8 cellular contexts compared by ENCODE assay signal in the genomic region with DNA sequence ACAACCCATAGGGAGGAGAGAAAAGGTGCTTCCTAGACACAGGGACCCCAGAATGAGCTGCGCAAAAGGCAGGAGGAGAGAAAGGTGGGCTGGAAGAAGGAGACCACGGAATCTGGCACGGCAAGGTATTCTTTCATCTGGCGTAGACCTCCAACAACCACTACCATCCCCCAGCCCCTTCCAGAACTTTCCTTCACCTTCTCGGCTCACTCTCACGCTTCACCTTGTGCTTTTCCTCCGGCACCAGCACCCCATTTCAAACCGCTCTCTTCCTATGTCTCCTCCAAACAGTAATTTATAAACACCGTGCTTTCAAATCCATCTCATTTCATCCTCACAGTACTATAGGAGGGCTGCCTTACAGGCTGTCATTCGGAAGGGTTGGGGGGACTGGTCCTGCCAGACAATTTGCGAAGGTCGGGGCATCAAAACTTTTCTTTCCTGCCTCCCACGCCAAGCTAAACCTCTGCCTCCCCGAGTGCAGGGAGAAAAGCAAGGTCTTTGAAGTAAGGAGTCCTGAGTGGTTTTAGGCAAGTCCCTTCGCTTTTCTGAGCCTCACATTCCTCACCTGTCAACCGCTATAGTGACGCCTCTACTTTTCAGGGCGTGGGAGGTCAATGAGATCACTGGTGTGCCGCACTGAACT. TPM values are rescaled to one million over a fixed set of nuclear protein-coding genes. Genes with fewer than 3 reads are reported as not detected.
DNase-seq lines count a peak whose midpoint lies in the region; FAIRE-seq and TF ChIP-seq lines count a peak whose summit lies in the region.

No MANE protein-coding gene starts in this region.

- POLR2A ChIA-PET in endothelial cell of umbilical vein (lab: Charles Lee), result interaction anchor here (0.9 to 1.5 kb wide), 2 partner anchors 48 to 108 kb away, joined by 3 to 5 read pairs; partner anchors contain the start of gene ALG8

- H3K4me1 ChIP-seq in SJCRH30, result peaks cover 8% of the 10 kb centered on the region
- H3K4me1 ChIP-seq in endothelial cell of umbilical vein (ENCODE audit: control insufficient read depth, extremely low read depth, insufficient read depth, low read length), result peaks cover 32% of the 10 kb centered on the region

- intact Hi-C loops in endothelial cell of umbilical vein (cut with micrococcal nuclease), result loop anchor here (1.0 to 2.0 kb wide), 5 partner anchors 48 to 367 kb away; partner anchors contain the start of genes ALG8, GAB2, NDUFC2 and RSF1
- intact Hi-C loops in posterior vena cava (cut with DNase I), result no loop called here

- no peak overlapping the region for H3K27ac ChIP-seq in SJCRH30
- H3K27ac ChIP-seq in endothelial cell of umbilical vein (ENCODE audit: insufficient read depth, low read depth, low read length), result no peak overlapping the region

- no peak for TF ChIP-seq CTCF in GM12865 (IDR thresholded peaks at IDR 0.05; ENCODE audit: insufficient read depth, low read depth, low read length, missing control alignments)
- no peak for TF ChIP-seq CTCF in endothelial cell of umbilical vein (IDR thresholded peaks at IDR 0.05; ENCODE audit: extremely low read depth in 1 of 2, insufficient read depth in 1 of 2, low read depth in 1 of 2, low read length in 2 of 2)

- H4K20me1 ChIP-seq in endothelial cell of umbilical vein (replicated peaks; ENCODE audit: control insufficient read depth, extremely low read depth, insufficient read depth, low read length), result no peaks in the 10 kb centered on the region

- H3K4me2 ChIP-seq in endothelial cell of umbilical vein (ENCODE audit: insufficient read depth, low read length), result peak overlapping the region; percentile 88

- no peaks in the 10 kb centered on the region for H3K9me1 ChIP-seq in endothelial cell of umbilical vein (replicated peaks; ENCODE audit: control insufficient read depth, extremely low read depth, insufficient read depth, low read length)

- H3K36me3 ChIP-seq in SJCRH30 (no peaks in the 10 kb centered on the region), endothelial cell of umbilical vein (ENCODE audit: control insufficient read depth in 2 of 2, extremely low read depth in 1 of 2, insufficient read depth in 2 of 2, low read length in 2 of 2) (no peaks in the 10 kb centered on the region)

- H2AFZ ChIP-seq in endothelial cell of umbilical vein (ENCODE audit: low read depth, low read length), result peak overlapping the region; percentile 53

- BruUV-seq in endothelial cell of umbilical vein (replicated peaks; lab: Mats Ljungman, UMichigan), result TSS peak; percentile 34

- dilution Hi-C loops in endothelial cell of umbilical vein (cut with MboI; ENCODE audit: extremely low pct_ligation_motif_present, low sequenced_read_pairs), result no loop called here

- peaks cover 29% of the 10 kb centered on the region for H3K79me2 ChIP-seq in endothelial cell of umbilical vein (ENCODE audit: control insufficient read depth, insufficient read depth, low read length)

- no peak for TF ChIP-seq POLR2A in endothelial cell of umbilical vein (IDR thresholded peaks at IDR 0.05; ENCODE audit: low read depth, low read length)

- CTCF ChIA-PET in endothelial cell of umbilical vein (lab: Charles Lee), result interaction anchor here (1.2 to 3.0 kb wide), 3 partner anchors 10 to 377 kb away, joined by 3 to 15 read pairs (median 6); partner anchors contain the start of gene ALG8

- peak overlapping the region; percentile 56 for H3K9ac ChIP-seq in endothelial cell of umbilical vein (replicated peaks; ENCODE audit: extremely low read depth, insufficient read depth, low read length)

- DNase-seq in GM12865 (ENCODE audit: low read depth) (peak; percentile 47), SJCRH30 (no peak), endothelial cell of umbilical vein (ENCODE audit: low read depth, low spot score) (no peak), posterior vena cava (ENCODE audit: low spot score) (peak; percentile 45), globus pallidus (ENCODE audit: low spot score) (no peak), activated gamma-delta T cell (lab: John Stamatoyannopoulos, UW) (no peak), DMS153 (lab: John Stamatoyannopoulos, UW) (no peak)
- no peak for DNase-seq in activated effector memory CD4-positive, alpha-beta T cell treated with Interleukin-2 at 50 U/mL for 16 hours

- H3K4me3 ChIP-seq in GM12865 (ENCODE audit: low read depth, low read length), result peak overlapping the region; percentile 96
- peak overlapping the region; percentile 78 for H3K4me3 ChIP-seq in SJCRH30
- H3K4me3 ChIP-seq in endothelial cell of umbilical vein (replicated peaks in 1 of 3; ENCODE audit: insufficient read depth in 1 of 3, low read depth in 1 of 3, low read length in 3 of 3), result peak overlapping the region; percentile 68 to 81 (median 71)

- H3K27me3 ChIP-seq in SJCRH30 (no peaks in the 10 kb centered on the region), endothelial cell of umbilical vein (ENCODE audit: control insufficient read depth in 2 of 2, insufficient read depth in 2 of 2, low read length in 2 of 2) (no peaks in the 10 kb centered on the region)

- H3K9me3 ChIP-seq in SJCRH30 (replicated peaks) (no peaks in the 10 kb centered on the region), endothelial cell of umbilical vein (replicated peaks; ENCODE audit: control insufficient read depth, insufficient read depth, low read length) (no peaks in the 10 kb centered on the region)

- no peak for FAIRE-seq in endothelial cell of umbilical vein (lab: Jason Lieb, UNC)

TF ChIP-seq in endothelial cell of umbilical vein, 7 proteins besides CTCF, POLR2A, EP300 and RAD21:
- TF ChIP-seq POLR2AphosphoS5 (IDR thresholded peaks at IDR 0.05; ENCODE audit: insufficient read depth, low read depth, low read length) (no peak), EZH2 (IDR thresholded peaks at IDR 0.05; ENCODE audit: borderline replicate concordance, low read depth, low read length, severe bottlenecking) (no peak), JUN (IDR thresholded peaks at IDR 0.05; ENCODE audit: borderline replicate concordance, insufficient read depth, insufficient read length, low read depth) (no peak)
- TF ChIP-seq, protein P1, sequence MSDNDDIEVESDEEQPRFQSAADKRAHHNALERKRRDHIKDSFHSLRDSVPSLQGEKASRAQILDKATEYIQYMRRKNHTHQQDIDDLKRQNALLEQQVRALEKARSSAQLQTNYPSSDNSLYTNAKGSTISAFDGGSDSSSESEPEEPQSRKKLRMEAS (IDR thresholded peaks at IDR 0.05; ENCODE audit: insufficient read depth, insufficient read length), result no peak

RNA-seq across cellular contexts. Expression of gene KCTD21, which starts 0.9 kb away (rescaled TPM):
- total RNA-seq in SJCRH30 (2014; rRNA removed; shearing (Covaris generic)), result 2.2 TPM in 2 replicates
- 8.5 and 9.5 TPM in 2 replicates for total RNA-seq in endothelial cell of umbilical vein
- 11.9 and 16.0 TPM in 2 replicates for polyA plus RNA-seq in endothelial cell of umbilical vein
- 12.0 and 13.0 TPM in 2 replicates for polyA plus RNA-seq in endothelial cell of umbilical vein (2011; cell fraction: cytosol; rRNA removed)
- 7.3 and 8.5 TPM in 2 replicates for polyA plus RNA-seq in endothelial cell of umbilical vein (2011; cell fraction: nucleus; rRNA removed)
- 9.8 and 10.6 TPM in 2 replicates for polyA plus RNA-seq in endothelial cell of umbilical vein (2012)
- 32.9 and 37.1 TPM in 2 replicates for polyA minus RNA-seq in endothelial cell of umbilical vein
- 1.1 TPM for polyA minus RNA-seq in endothelial cell of umbilical vein (2011; cell fraction: cytosol; rRNA and poly(A)+ RNA removed)
- polyA minus RNA-seq in endothelial cell of umbilical vein (2011; cell fraction: nucleus; rRNA and poly(A)+ RNA removed), result 5.8 and 6.3 TPM in 2 replicates
- total RNA-seq in posterior vena cava, result 10 to 100 TPM; 10.2 to 10.5 TPM

RNA-seq across cellular contexts. Expression of gene USP35, which starts 1.2 kb away (rescaled TPM):
- total RNA-seq in SJCRH30 (2014; rRNA removed; shearing (Covaris generic)), result 3.0 and 5.1 TPM in 2 replicates
- total RNA-seq in endothelial cell of umbilical vein, result 10.3 and 12.4 TPM in 2 replicates
- 8.9 and 9.1 TPM in 2 replicates for polyA plus RNA-seq in endothelial cell of umbilical vein
- 4.4 and 6.4 TPM in 2 replicates for polyA plus RNA-seq in endothelial cell of umbilical vein (2011; cell fraction: cytosol; rRNA removed)
- 44.1 and 44.9 TPM in 2 replicates for polyA plus RNA-seq in endothelial cell of umbilical vein (2011; cell fraction: nucleus; rRNA removed)
- polyA plus RNA-seq in endothelial cell of umbilical vein (2012), result 7.5 and 11.9 TPM in 2 replicates
- 9.9 and 12.7 TPM in 2 replicates for polyA minus RNA-seq in endothelial cell of umbilical vein
- polyA minus RNA-seq in endothelial cell of umbilical vein (2011; cell fraction: cytosol; rRNA and poly(A)+ RNA removed), result 1.8 TPM
- 14.0 and 14.3 TPM in 2 replicates for polyA minus RNA-seq in endothelial cell of umbilical vein (2011; cell fraction: nucleus; rRNA and poly(A)+ RNA removed)
- 10 to 100 TPM; 12.8 to 14.1 TPM for total RNA-seq in posterior vena cava

RNA-seq across cellular contexts. Expression of gene ALG8, which starts 48.1 kb away (rescaled TPM):
- total RNA-seq in SJCRH30 (2014; rRNA removed; shearing (Covaris generic)), result 63.0 and 63.6 TPM in 2 replicates
- total RNA-seq in endothelial cell of umbilical vein (38.1 and 43.9 TPM in 2 replicates), posterior vena cava (10 to 100 TPM; 25.6 to 28.6 TPM)
- 35.2 and 48.2 TPM in 2 replicates for polyA plus RNA-seq in endothelial cell of umbilical vein
- 31.7 and 31.8 TPM in 2 replicates for polyA plus RNA-seq in endothelial cell of umbilical vein (2011; cell fraction: cytosol; rRNA removed)
- 37.9 and 48.0 TPM in 2 replicates for polyA plus RNA-seq in endothelial cell of umbilical vein (2011; cell fraction: nucleus; rRNA removed)
- polyA plus RNA-seq in endothelial cell of umbilical vein (2012), result 29.1 and 39.5 TPM in 2 replicates
- 65.5 and 68.3 TPM in 2 replicates for polyA minus RNA-seq in endothelial cell of umbilical vein
- 48.7 TPM for polyA minus RNA-seq in endothelial cell of umbilical vein (2011; cell fraction: cytosol; rRNA and poly(A)+ RNA removed)
- 25.1 and 46.2 TPM in 2 replicates for polyA minus RNA-seq in endothelial cell of umbilical vein (2011; cell fraction: nucleus; rRNA and poly(A)+ RNA removed)

Comparison
In these comparisons a context has a peak if more than half of its experiments do, and no peak if none do; other contexts are left out.
1. DNase-seq: peak in GM12865 (single experiment) and posterior vena cava (single experiment); none in SJCRH30 (0 of 2), endothelial cell of umbilical vein (single experiment), activated effector memory CD4-positive, alpha-beta T cell treated with Interleukin-2 at 50 U/mL for 16 hours (single experiment), globus pallidus (single experiment), activated gamma-delta T cell (single experiment) and DMS153 (single experiment).
2. Peak in every context shown above with its lines, with median percentiles within 50 percentile points of each other: H3K4me3 ChIP-seq.